9 cellular contexts compared by ENCODE assay signal in genomic region chr20:10670521-10671220, GRCh38. TPM values are rescaled to one million over a fixed set of nuclear protein-coding genes. Genes with fewer than 3 reads are reported as not detected.
DNase-seq lines count a peak whose midpoint lies in the region; ATAC-seq, FAIRE-seq and TF ChIP-seq lines count a peak whose summit lies in the region.
"Had no signal": no experiment of that assay in that cellular context is flagged by ENCODE, and none has a peak within 500 bp of the region (broad histone marks: within the 10 kb centered on the region; RNA-seq: fewer than 3 reads in every experiment).

No MANE protein-coding gene starts in this region.

- H3K9me3 ChIP-seq in SU-DHL-6 (ENCODE audit: insufficient read depth, low read length): no peaks in the 10 kb centered on the region
- H3K9me3 ChIP-seq in keratinocyte (ENCODE audit: control insufficient read depth, low read depth, low read length): no peaks in the 10 kb centered on the region
- H3K9me3 ChIP-seq in tibial artery: no peaks in the 10 kb centered on the region

- FAIRE-seq in keratinocyte (lab: Jason Lieb, UNC): no peak

- H3K9me1 ChIP-seq in keratinocyte (ENCODE audit: control insufficient read depth, extremely low read depth, insufficient read depth, low read length): peaks cover 3% of the 10 kb centered on the region

- CTCF ChIA-PET in activated CD4-positive, alpha-beta T cell treated with anti-CD3 and anti-CD28 coated beads, Interleukin-2, amount 10 ng/mL, durations not matched to agents 7 days and 5 days (lab: Charles Lee): interaction anchor here (1.0 to 1.1 kb wide), 3 partner anchors 14 to 105 kb away, joined by 3 to 5 read pairs (median 4); no protein-coding TSS in a partner anchor

- H3K27me3 Mint-ChIP-seq in activated CD4-positive, alpha-beta T cell treated with anti-CD3 and anti-CD28 coated beads, Interleukin-2, amount 10 ng/mL, durations not matched to agents 7 days and 5 days: peaks cover 64% of the 10 kb centered on the region

- POLR2A ChIA-PET in activated CD4-positive, alpha-beta T cell treated with anti-CD3 and anti-CD28 coated beads, Interleukin-2, amount 10 ng/mL, durations not matched to agents 7 days and 5 days (lab: Charles Lee): no interaction called here

- H3K27ac ChIP-seq in SU-DHL-6 (ENCODE audit: low read depth, low read length) (0 out of 2 replicates have a peak overlapping the region, but pooled peaks have one; percentile 5), keratinocyte (ENCODE audit: control insufficient read depth, insufficient read depth, low read length) (peak overlapping the region; percentile 94), tibial artery (peak overlapping the region; percentile 99)

- H3F3A ChIP-seq in SU-DHL-6 (ENCODE audit: insufficient read depth): peaks cover 5% of the 10 kb centered on the region; the same call in 1 of the 2 replicates

- TF ChIP-seq CTCF in SU-DHL-6 (IDR thresholded peaks at IDR 0.05; ENCODE audit: insufficient read depth, low read length, poor library complexity, severe bottlenecking) (no peak), keratinocyte (optimal IDR thresholded peaks at IDR 0.05 in 1 of 3, IDR thresholded peaks at IDR 0.05 in 1 of 3, conservative IDR thresholded peaks at IDR 0.05 in 1 of 3; ENCODE audit: extremely low read depth in 1 of 3, insufficient read depth in 2 of 3, low read length in 3 of 3) (no peak), tibial artery (IDR thresholded peaks at IDR 0.05) (no peak)

- H3K9me3 Mint-ChIP-seq in activated CD4-positive, alpha-beta T cell treated with anti-CD3 and anti-CD28 coated beads, Interleukin-2, amount 10 ng/mL, durations not matched to agents 7 days and 5 days: no peaks in the 10 kb centered on the region
- H3K9me3 Mint-ChIP-seq: T-helper 1 cell treated with Interleukin-12 subunit alpha and Interleukin-12 subunit beta and Interleukin-4 antibody, amounts not matched to agents 30 μg/mL and 1 μg/mL, for 36 hours had no signal

- no peak overlapping the region for H3K4me3 Mint-ChIP-seq in activated CD4-positive, alpha-beta T cell treated with anti-CD3 and anti-CD28 coated beads, Interleukin-2, amount 10 ng/mL, durations not matched to agents 7 days and 5 days
- H3K4me3 Mint-ChIP-seq: T-helper 1 cell treated with Interleukin-12 subunit alpha and Interleukin-12 subunit beta and Interleukin-4 antibody, amounts not matched to agents 30 μg/mL and 1 μg/mL, for 36 hours had no signal

- H3K4me2 ChIP-seq in SU-DHL-6 (ENCODE audit: low read depth, low read length, poor library complexity, severe bottlenecking): peak overlapping the region; percentile 36
- H3K4me2 ChIP-seq in keratinocyte (ENCODE audit: control insufficient read depth, extremely low read depth, insufficient read depth, low read depth, low read length): peak overlapping the region; percentile 100

- H4K20me1 ChIP-seq in SU-DHL-6 (ENCODE audit: low read depth, low read length) (no peaks in the 10 kb centered on the region), keratinocyte (ENCODE audit: control insufficient read depth, extremely low read depth, insufficient read depth, low read length) (peaks cover 54% of the 10 kb centered on the region)

- H3K36me3 ChIP-seq in SU-DHL-6 (ENCODE audit: low read length) (no peaks in the 10 kb centered on the region), keratinocyte (ENCODE audit: control insufficient read depth in 2 of 2, extremely low read depth in 1 of 2, insufficient read depth in 2 of 2, low read length in 2 of 2) (peaks cover 24 to 57% of the 10 kb centered on the region in 2 experiments), tibial artery (peaks cover 19 to 30% (median 25%) of the 10 kb centered on the region in 3 donors)

- no peak overlapping the region for H3K27ac Mint-ChIP-seq in activated CD4-positive, alpha-beta T cell treated with anti-CD3 and anti-CD28 coated beads, Interleukin-2, amount 10 ng/mL, durations not matched to agents 7 days and 5 days
- H3K27ac Mint-ChIP-seq: T-helper 1 cell treated with Interleukin-12 subunit alpha and Interleukin-12 subunit beta and Interleukin-4 antibody, amounts not matched to agents 30 μg/mL and 1 μg/mL, for 36 hours had no signal

- no peaks in the 10 kb centered on the region for H3K79me2 ChIP-seq in SU-DHL-6 (ENCODE audit: insufficient read depth, low read length)
- peaks cover 85% of the 10 kb centered on the region for H3K79me2 ChIP-seq in keratinocyte (ENCODE audit: control insufficient read depth, insufficient read depth, low read length)

- DNase-seq in keratinocyte (ENCODE audit: low read depth, low spot score) (no peak), tibial artery (no peak), OCI-M1 (lab: John Stamatoyannopoulos, UW) (no peak)
- DNase-seq in activated CD4-positive, alpha-beta T cell treated with anti-CD3 and anti-CD28 coated beads, Interleukin-2, amount 10 ng/mL, durations not matched to agents 7 days and 5 days: no peak
- DNase-seq in activated T-cell treated with anti-CD3 and anti-CD28 coated beads, Interleukin-2, amount 50 U/mL, for 48 hours: no peak

- intact Hi-C loops in tibial artery (cut with DNase I; ENCODE audit: low total_unique reads): loop anchor here (5.0 to 10.0 kb wide), 6 partner anchors 118 to 874 kb away; partner anchors contain the start of genes MKKS and SLX4IP

- H3K9ac ChIP-seq in SU-DHL-6 (ENCODE audit: low read length) (no peak overlapping the region), keratinocyte (ENCODE audit: control insufficient read depth, extremely low read depth, insufficient read depth, low read length) (peak overlapping the region; percentile 97)

- ATAC-seq in GM18858 (IDR thresholded peaks at IDR 0.05; ENCODE audit: unreplicated experiment) (peak; percentile 33), HG02798 (IDR thresholded peaks at IDR 0.05; ENCODE audit: poor library complexity, unreplicated experiment) (peak; percentile 32)

- H3K9me2 ChIP-seq in SU-DHL-6 (replicated peaks; ENCODE audit: insufficient read depth, low read length): no peaks in the 10 kb centered on the region

- dilution Hi-C loops in keratinocyte (cut with MboI; ENCODE audit: extremely low pct_ligation_motif_present, low sequenced_read_pairs): no loop called here

- H2AFZ ChIP-seq in SU-DHL-6 (ENCODE audit: low read depth, low read length, severe bottlenecking) (peak overlapping the region; percentile 29), keratinocyte (ENCODE audit: control insufficient read depth, low read length) (no peak overlapping the region)

- H3K4me1 Mint-ChIP-seq in activated CD4-positive, alpha-beta T cell treated with anti-CD3 and anti-CD28 coated beads, Interleukin-2, amount 10 ng/mL, durations not matched to agents 7 days and 5 days: peaks cover 24% of the 10 kb centered on the region

- H3K36me3 Mint-ChIP-seq in activated CD4-positive, alpha-beta T cell treated with anti-CD3 and anti-CD28 coated beads, Interleukin-2, amount 10 ng/mL, durations not matched to agents 7 days and 5 days (ENCODE audit: low read depth): peaks cover 3% of the 10 kb centered on the region

- H3K27me3 ChIP-seq in SU-DHL-6 (ENCODE audit: low read length) (no peaks in the 10 kb centered on the region), keratinocyte (ENCODE audit: control insufficient read depth, extremely low read depth, insufficient read depth, low read length) (no peaks in the 10 kb centered on the region), tibial artery (no peaks in the 10 kb centered on the region)

- H3K4me1 ChIP-seq in keratinocyte (ENCODE audit: control insufficient read depth, extremely low read depth, insufficient read depth, low read length) (peaks cover 49% of the 10 kb centered on the region), tibial artery (peaks cover 0 to 50% (median 42%) of the 10 kb centered on the region in 4 donors)

- no peak overlapping the region for H3K4me3 ChIP-seq in SU-DHL-6 (ENCODE audit: insufficient read depth, low read length, poor library complexity, severe bottlenecking)
- H3K4me3 ChIP-seq in keratinocyte (ENCODE audit: control insufficient read depth in 2 of 3, extremely low read depth in 1 of 3, insufficient read depth in 2 of 3, low read depth in 1 of 3, low read length in 3 of 3): peak overlapping the region; percentile 94 to 99 (median 99)
- H3K4me3 ChIP-seq in tibial artery: peak overlapping the region; percentile 88 to 90

RNA-seq across cellular contexts. Expression of gene JAG1, which starts 3.1 kb away (rescaled TPM):
- polyA plus RNA-seq in keratinocyte: 82.1 to 117 TPM (median 84.2 TPM) in 3 replicates
- polyA plus RNA-seq in keratinocyte (2011; ENCODE audit: low read depth): 69.6 TPM
- polyA plus RNA-seq in keratinocyte (2011; cell fraction: cytosol; rRNA removed): 27.6 and 29.1 TPM in 2 replicates
- 356 and 357 TPM in 2 replicates for polyA plus RNA-seq in keratinocyte (2011; cell fraction: nucleus; rRNA removed)
- polyA plus RNA-seq in keratinocyte (2012; ENCODE audit: low replicate concordance): 37.1 and 115 TPM in 2 replicates
- polyA minus RNA-seq in keratinocyte: 306 to 390 TPM (median 389 TPM) in 3 replicates
- polyA minus RNA-seq in keratinocyte (2011; cell fraction: cytosol; rRNA and poly(A)+ RNA removed): 89.8 TPM
- polyA minus RNA-seq in keratinocyte (2011; cell fraction: nucleus; rRNA and poly(A)+ RNA removed): 497 and 766 TPM in 2 replicates
- total RNA-seq in activated CD4-positive, alpha-beta T cell treated with anti-CD3 and anti-CD28 coated beads, Interleukin-2, amount 10 ng/mL, durations not matched to agents 7 days and 5 days: under 1 TPM in 1 of 2 experiments, not detected in 1; 0.15 TPM

Comparison
In these comparisons a context has a peak if more than half of its experiments do, and no peak if none do; other contexts are left out.
1. H3K27ac ChIP-seq: peak in every context shown above with its lines; median percentile 99 in tibial artery; 94 in keratinocyte; 5 in SU-DHL-6.